In the genomic region with DNA sequence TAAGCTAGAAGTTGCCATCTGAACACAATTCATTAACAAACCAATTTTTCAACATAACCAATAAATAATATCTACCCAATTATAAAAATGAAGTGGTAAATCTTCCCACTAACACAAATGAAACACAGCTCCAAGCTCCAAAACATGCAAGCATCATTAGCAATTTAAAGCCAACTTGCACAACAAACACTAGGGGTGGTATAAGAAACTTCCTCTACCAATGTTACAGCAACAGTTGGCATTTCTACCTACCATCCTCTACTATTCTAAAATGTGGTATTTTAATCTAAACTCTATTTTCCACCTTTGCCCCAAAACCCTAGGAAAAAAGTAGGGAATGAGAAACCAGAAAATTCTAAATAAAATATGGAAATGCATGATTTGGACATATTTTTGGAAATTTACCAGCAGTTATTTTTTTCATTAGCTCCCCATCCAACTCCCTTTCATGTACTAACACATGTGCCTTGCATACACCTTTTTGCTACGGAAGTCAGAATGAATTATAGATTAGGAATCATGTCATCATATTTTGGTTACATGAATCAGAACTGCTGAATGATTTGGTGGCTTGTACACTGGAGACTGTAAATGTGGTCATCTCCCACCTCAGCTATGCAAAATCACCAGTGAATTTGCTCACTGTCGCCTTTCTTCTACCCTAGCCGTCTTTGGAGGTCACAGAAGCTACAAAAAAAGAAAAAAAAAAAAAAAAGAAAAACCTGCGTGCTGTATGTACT, we compare ENCODE assay signal across 11 cellular contexts. TPM values are rescaled to one million over a fixed set of nuclear protein-coding genes. Genes with fewer than 3 reads are reported as not detected.
A peak's percentile ranks its signal among the peaks of the same experiment; 100 is the strongest.
DNase-seq lines count a peak whose midpoint lies in the region; ATAC-seq and TF ChIP-seq lines count a peak whose summit lies in the region.
"Had no signal": no experiment of that assay in that cellular context is flagged by ENCODE, and none has a peak within 500 bp of the region (broad histone marks: within the 10 kb centered on the region; RNA-seq: fewer than 3 reads in every experiment).

No MANE protein-coding gene starts in this region.

- H3K36me3 ChIP-seq in BE2C: no peaks in the 10 kb centered on the region

- DNase-seq in BE2C: no peak
- DNase-seq in OCI-M1 (lab: John Stamatoyannopoulos, UW): peak; percentile 48
- no peak for DNase-seq in fibroblast of villous mesenchyme (ENCODE audit: low read depth)
- no peak for DNase-seq in pons (ENCODE audit: low spot score)
- DNase-seq: anterior cingulate cortex, GOT3, KG1 had no signal

- TF ChIP-seq CTCF in BE2C (IDR thresholded peaks at IDR 0.05; ENCODE audit: low read depth, low read length) (peak; percentile 41), GM12875 (IDR thresholded peaks at IDR 0.05; ENCODE audit: borderline replicate concordance, insufficient read depth, low read depth, low read length) (peak; percentile 35; the same call in 1 of the 2 replicates), fibroblast of villous mesenchyme (IDR thresholded peaks at IDR 0.05; ENCODE audit: insufficient read depth, low read depth, low read length) (peak; percentile 9)

- peaks cover 84% of the 10 kb centered on the region for H3K27me3 ChIP-seq in BE2C

- H3K4me1 ChIP-seq in BE2C: no peaks in the 10 kb centered on the region

- H3K9me3 ChIP-seq in BE2C: no peaks in the 10 kb centered on the region

- ATAC-seq in HG03469 (IDR thresholded peaks at IDR 0.05; ENCODE audit: unreplicated experiment): no peak
- no peak for ATAC-seq in GM18909 (IDR thresholded peaks at IDR 0.05; ENCODE audit: poor library complexity, unreplicated experiment)
- ATAC-seq in GM21717 (IDR thresholded peaks at IDR 0.05; ENCODE audit: unreplicated experiment): no peak

- H3K4me3 ChIP-seq in BE2C (ENCODE audit: low read depth, low read length) (no peak overlapping the region), GM12875 (ENCODE audit: low read depth, low read length) (no peak overlapping the region), fibroblast of villous mesenchyme (ENCODE audit: low read depth, low read length) (no peak overlapping the region)

RNA-seq across cellular contexts. Expression of gene NR6A1, which starts 4.1 kb away (rescaled TPM):
- polyA plus RNA-seq in BE2C (2012; ENCODE audit: insufficient read depth, insufficient read length, low read depth): 0.23 TPM
- under 0.01 and 0.32 TPM in 2 replicates for total RNA-seq in fibroblast of villous mesenchyme

RNA-seq across cellular contexts. Expression of gene OLFML2A, which starts 9.9 kb away (rescaled TPM):
- 0.09 TPM for polyA plus RNA-seq in BE2C (2012; ENCODE audit: insufficient read depth, insufficient read length, low read depth)
- total RNA-seq in fibroblast of villous mesenchyme: 4.3 and 5.5 TPM in 2 replicates
